8 cellular contexts compared by ENCODE assay signal in the genomic region with DNA sequence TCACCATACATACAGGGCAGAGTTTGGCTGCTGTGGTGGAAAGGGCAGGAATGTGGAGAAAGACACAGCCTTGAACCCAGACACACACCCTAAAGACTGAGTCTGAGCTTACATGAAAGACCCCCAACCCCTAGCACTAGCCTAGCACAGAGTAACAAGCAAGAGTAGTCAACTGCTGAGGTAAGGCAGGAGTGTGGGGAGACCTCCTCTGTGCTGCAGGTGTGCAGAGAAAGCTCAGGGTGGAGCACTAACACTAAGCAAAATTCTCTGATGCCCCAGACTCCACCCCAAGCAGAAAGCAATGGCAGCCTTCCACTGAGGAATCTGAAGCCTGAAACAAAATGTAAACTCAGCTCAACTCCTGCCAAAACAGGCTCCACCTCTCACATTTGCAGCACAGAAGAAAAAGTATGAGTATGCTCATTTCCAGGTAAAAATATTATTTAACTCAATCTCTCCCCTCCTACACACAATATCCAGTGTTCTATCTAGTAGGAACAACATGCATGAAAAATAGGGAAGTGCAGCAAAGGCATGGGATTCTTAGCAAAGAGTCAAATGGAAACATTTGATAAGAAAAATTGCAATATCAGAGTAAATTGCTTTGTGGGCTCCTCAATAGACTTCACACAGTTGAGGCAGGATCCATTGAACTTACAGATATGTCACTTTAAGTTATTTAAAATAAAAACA.
DNase-seq lines count a peak whose midpoint lies in the region; ATAC-seq and TF ChIP-seq lines count a peak whose summit lies in the region.

No MANE protein-coding gene starts in this region.

- H3K36me3 Mint-ChIP-seq in T-cell (peaks cover 9% of the 10 kb centered on the region), type B pancreatic cell (peaks cover 4% of the 10 kb centered on the region)

- H3K27ac Mint-ChIP-seq in T-cell = peak overlapping the region; percentile 44 to 48
- H3K27ac Mint-ChIP-seq in stimulated activated naive CD8-positive, alpha-beta T cell treated with anti-CD3 and anti-CD28 coated beads, Interleukin-15, amount 100 ng/mL, for 72 hours = no peak overlapping the region
- no peak overlapping the region for H3K27ac Mint-ChIP-seq in type B pancreatic cell

- ATAC-seq in GM19468 (IDR thresholded peaks at IDR 0.05; ENCODE audit: extremely low read depth, unreplicated experiment) (peak; percentile 8), HG03439 (IDR thresholded peaks at IDR 0.05; ENCODE audit: unreplicated experiment) (peak; percentile 43), T-cell (replicated peaks in 1 of 4) (peak in 1 of 4 experiments; percentile 50), Right ventricle myocardium superior (ENCODE audit: poor library complexity) (peak; percentile 74)
- peak; percentile 65 for ATAC-seq in stimulated activated naive CD8-positive, alpha-beta T cell treated with anti-CD3 and anti-CD28 coated beads, Interleukin-15, amount 100 ng/mL, for 72 hours

- H3K9me3 Mint-ChIP-seq in T-cell = no peaks in the 10 kb centered on the region
- H3K9me3 Mint-ChIP-seq in stimulated activated naive CD8-positive, alpha-beta T cell treated with anti-CD3 and anti-CD28 coated beads, Interleukin-15, amount 100 ng/mL, for 72 hours = no peaks in the 10 kb centered on the region
- H3K9me3 Mint-ChIP-seq in type B pancreatic cell = no peaks in the 10 kb centered on the region

- H3K4me1 Mint-ChIP-seq in T-cell (peaks cover 32 to 36% (median 34%) of the 10 kb centered on the region in 3 donors), type B pancreatic cell (ENCODE audit: unreplicated experiment) (peaks cover 15% of the 10 kb centered on the region)
- peaks cover 24% of the 10 kb centered on the region for H3K4me1 Mint-ChIP-seq in stimulated activated naive CD8-positive, alpha-beta T cell treated with anti-CD3 and anti-CD28 coated beads, Interleukin-15, amount 100 ng/mL, for 72 hours

- H3K4me3 Mint-ChIP-seq in T-cell (peak overlapping the region; percentile 42 to 70 (median 57)), type B pancreatic cell (no peak overlapping the region)
- peak overlapping the region; percentile 21 to 38 for H3K4me3 Mint-ChIP-seq in stimulated activated naive CD8-positive, alpha-beta T cell treated with anti-CD3 and anti-CD28 coated beads, Interleukin-15, amount 100 ng/mL, for 72 hours

- CTCF ChIA-PET in T-cell (lab: Charles Lee) = interaction anchor here in 1 of 2 donors (0.8 kb wide), 1 partner anchor 365 kb away, joined by 3 read pairs; no protein-coding TSS in a partner anchor

- POLR2A ChIA-PET in T-cell (lab: Charles Lee) = interaction anchor here in 1 of 2 donors (0.6 kb wide), 1 partner anchor 895 kb away, joined by 5 read pairs; no protein-coding TSS in a partner anchor

- DNase-seq in activated CD4-positive, alpha-beta T cell treated with anti-CD3 and anti-CD28 coated beads for 48 hours = peak; percentile 9
- no peak for DNase-seq in activated CD4-positive, alpha-beta T cell treated with anti-CD3 and anti-CD28 coated beads for 1 hour
- DNase-seq in T-cell (peak in 2 of 34 experiments; percentile 0 to 16), Right ventricle myocardium superior (no peak), type B pancreatic cell (ENCODE audit: extremely low spot score, unreplicated experiment) (no peak)
- DNase-seq in stimulated activated naive CD8-positive, alpha-beta T cell treated with anti-CD3 and anti-CD28 coated beads, Interleukin-15, amount 100 ng/mL, for 72 hours = no peak

- intact Hi-C loops in Right ventricle myocardium superior (cut with DNase I) = loop anchor here (2.0 kb wide), 1 partner anchor 196 kb away; no protein-coding TSS in a partner anchor

- TF ChIP-seq CTCF in type B pancreatic cell (conservative IDR thresholded peaks at IDR 0.05) = no peak

- H3K27me3 Mint-ChIP-seq in T-cell = no peaks in the 10 kb centered on the region
- H3K27me3 Mint-ChIP-seq in stimulated activated naive CD8-positive, alpha-beta T cell treated with anti-CD3 and anti-CD28 coated beads, Interleukin-15, amount 100 ng/mL, for 72 hours = no peaks in the 10 kb centered on the region
- H3K27me3 Mint-ChIP-seq in type B pancreatic cell = no peaks in the 10 kb centered on the region

Comparison
In these comparisons a context has a peak if more than half of its experiments do, and no peak if none do; other contexts are left out.
1. H3K27ac Mint-ChIP-seq: peak in T-cell (2 of 2); none in stimulated activated naive CD8-positive, alpha-beta T cell treated with anti-CD3 and anti-CD28 coated beads, Interleukin-15, amount 100 ng/mL, for 72 hours (0 of 2) and type B pancreatic cell (single experiment).